Comparison of ENCODE assay signal across 29 cellular contexts in the genomic region with DNA sequence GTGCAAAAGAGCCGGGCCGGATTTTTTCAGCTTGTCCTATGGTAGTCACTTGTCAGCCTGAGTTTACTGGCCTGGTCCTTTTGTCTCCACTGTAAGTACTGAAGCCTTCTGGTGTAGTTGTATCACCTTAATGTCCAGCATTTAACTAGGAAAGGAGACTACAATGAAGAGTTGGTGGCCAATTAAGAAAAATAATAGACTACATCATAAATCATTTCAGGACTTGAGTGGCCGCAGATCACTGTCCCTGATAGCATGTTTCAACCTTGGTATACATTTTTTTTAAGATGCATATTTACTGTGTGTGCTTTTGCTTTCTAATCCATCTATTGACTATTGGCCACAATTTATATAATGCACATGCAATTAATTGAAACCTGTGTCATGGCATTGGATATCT.
"Had no signal": no experiment of that assay in that cellular context is flagged by ENCODE, and none has a peak within 500 bp of the region (broad histone marks: within the 10 kb centered on the region; RNA-seq: fewer than 3 reads in every experiment).

No MANE protein-coding gene starts in this region.

- H3K27ac ChIP-seq: ascending aorta, colonic mucosa, epithelial cell of prostate, esophagus squamous epithelium, gastroesophageal sphincter, VCaP had no signal

- ATAC-seq: activated naive CD4-positive, alpha-beta T cell treated with anti-CD3 and anti-CD28 coated beads, Interleukin-2, amount 50 U/mL, for 72 hours; activated T-cell treated with anti-CD3 and anti-CD28 coated beads, Interleukin-2, amount 50 U/mL, for 72 hours; gastroesophageal sphincter; WTC11 had no signal

- DNase-seq: activated CD4-positive, alpha-beta memory T cell treated with anti-CD3 and anti-CD28 coated beads, Interleukin-2, amount 10 ng/mL, durations not matched to agents 7 days and 5 days; activated CD4-positive, alpha-beta T cell treated with anti-CD3 and anti-CD28 coated beads for 1 hour; activated CD4-positive, alpha-beta T cell treated with anti-CD3 and anti-CD28 coated beads for 4 hours; activated CD4-positive, alpha-beta T cell treated with anti-CD3 and anti-CD28 coated beads, Interleukin-2, amount 10 ng/mL, durations not matched to agents 7 days and 5 days; activated CD4-positive, alpha-beta T cell treated with anti-CD3 and anti-CD28 coated beads, Interleukin-2, amount 50 U/mL, for 4 hours; activated CD8-positive, alpha-beta memory T cell treated with anti-CD3 and anti-CD28 coated beads, Interleukin-2, amount 50 U/mL, for 48 hours; activated gamma-delta T cell; activated naive CD4-positive, alpha-beta T cell; activated naive CD4-positive, alpha-beta T cell treated with anti-CD3 and anti-CD28 coated beads, Interleukin-2, amount 10 ng/mL, durations not matched to agents 7 days and 5 days; activated naive CD8-positive, alpha-beta T cell treated with anti-CD3 and anti-CD28 coated beads, Interleukin-2, amount 10 ng/mL, durations not matched to agents 7 days and 5 days; activated T-cell treated with anti-CD3 and anti-CD28 coated beads for 4 hours; activated T-cell treated with anti-CD3 and anti-CD28 coated beads, Interleukin-2, amount 50 U/mL, for 24 hours; activated T-cell treated with anti-CD3 and anti-CD28 coated beads, Interleukin-2, amount 50 U/mL, for 72 hours; caudate nucleus; cerebellar nuclear complex; colonic mucosa; effector CD8-positive, alpha-beta T cell; esophagus squamous epithelium; foreskin melanocyte; hippocampal formation; T-helper 2 cell had no signal

- H3K36me3 ChIP-seq: ascending aorta, colonic mucosa, esophagus squamous epithelium, gastroesophageal sphincter had no signal

- H3K4me3 ChIP-seq: ascending aorta, colonic mucosa, esophagus squamous epithelium, gastroesophageal sphincter had no signal

- H3K27me3 ChIP-seq: ascending aorta, colonic mucosa, esophagus squamous epithelium, gastroesophageal sphincter had no signal

- FAIRE-seq: endometrium, endothelial cell of umbilical vein had no signal

- H3K9me3 ChIP-seq: ascending aorta, colonic mucosa, esophagus squamous epithelium, gastroesophageal sphincter had no signal
